In the genomic region with DNA sequence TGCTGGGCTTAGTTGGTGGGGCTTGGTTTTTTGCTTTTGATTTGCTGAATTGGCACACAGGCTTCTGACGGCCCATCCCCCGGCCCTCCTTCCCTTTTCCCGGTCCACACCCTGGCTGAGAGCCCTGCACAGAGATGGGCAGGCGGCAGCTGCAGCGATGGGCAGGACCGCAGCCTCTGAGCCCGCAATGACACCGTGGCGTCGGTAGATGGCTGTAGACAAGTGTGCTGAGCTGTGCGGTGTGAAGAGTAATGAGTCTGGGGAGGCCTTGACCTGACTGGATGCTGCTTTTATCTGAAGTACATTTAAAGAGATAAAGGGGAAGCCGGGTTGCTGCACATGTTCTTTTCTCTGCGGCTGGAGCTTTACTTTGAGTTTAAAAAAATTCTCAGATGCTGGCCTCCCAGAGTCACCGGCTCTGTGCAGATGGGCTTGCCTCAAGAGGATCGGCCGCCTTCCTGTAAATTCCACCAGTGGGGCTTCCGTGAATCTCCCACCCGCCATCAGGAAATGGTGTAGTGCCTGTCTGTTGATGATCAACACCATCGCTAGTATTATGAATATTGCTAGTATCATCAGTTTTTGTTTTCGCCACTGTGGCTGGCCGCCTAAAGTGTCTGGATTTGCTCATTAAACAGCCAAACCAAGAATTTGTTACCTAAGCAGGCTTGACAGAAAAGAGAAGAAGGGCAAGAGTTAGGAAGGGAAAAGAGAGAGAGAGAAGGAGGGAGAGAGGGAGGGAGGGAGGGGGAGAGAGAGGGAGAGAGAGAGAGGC, we compare ENCODE assay signal across 11 cellular contexts.
DNase-seq lines count a peak whose midpoint lies in the region; ATAC-seq and TF ChIP-seq lines count a peak whose summit lies in the region.
"Had no signal": no experiment of that assay in that cellular context is flagged by ENCODE, and none has a peak within 500 bp of the region (broad histone marks: within the 10 kb centered on the region; RNA-seq: fewer than 3 reads in every experiment).

No MANE protein-coding gene starts in this region.

- no peak overlapping the region for H3K27ac Mint-ChIP-seq in mesothelial cell of epicardium
- no peak overlapping the region for H3K27ac Mint-ChIP-seq in CD14-positive monocyte

- DNase-seq in COR-L47 (lab: John Stamatoyannopoulos, UW) (peak; percentile 53), NB4 (ENCODE audit: low read depth) (peak; percentile 1), amygdala (lab: John Stamatoyannopoulos, UW) (peak in 40 of 56 donors; percentile 1 to 53 (median 16)), mesothelial cell of epicardium (ENCODE audit: low spot score in 2 of 2, unreplicated experiment in 2 of 2) (peak; percentile 22 to 43), CD14-positive monocyte (ENCODE audit: low spot score) (no peak), coronary artery (ENCODE audit: low spot score) (no peak), epidermal melanocyte (ENCODE audit: insufficient read length, low spot score) (no peak)
- DNase-seq: activated T-cell treated with anti-CD3 and anti-CD28 coated beads for 4 hours; stimulated activated naive CD4-positive, alpha-beta T cell had no signal

- H3K9me3 Mint-ChIP-seq in mesothelial cell of epicardium (no peaks in the 10 kb centered on the region), CD14-positive monocyte (no peaks in the 10 kb centered on the region)

- H3K27me3 Mint-ChIP-seq in mesothelial cell of epicardium (ENCODE audit: low read depth) = peaks cover 62% of the 10 kb centered on the region
- peaks cover 7 to 14% (median 8%) of the 10 kb centered on the region in 3 donors for H3K27me3 Mint-ChIP-seq in CD14-positive monocyte (ENCODE audit: low read depth in 3 of 3)

- TF ChIP-seq CTCF in NB4 (IDR thresholded peaks at IDR 0.05; ENCODE audit: low read depth, low read length) (no peak), mesothelial cell of epicardium (IDR thresholded peaks at IDR 0.05; ENCODE audit: unreplicated experiment) (no peak), CD14-positive monocyte (IDR thresholded peaks at IDR 0.05) (no peak), coronary artery (IDR thresholded peaks at IDR 0.05) (no peak)

- H3K27ac ChIP-seq in coronary artery = no peak overlapping the region
- H3K27ac ChIP-seq: neutrophil had no signal

- H3K36me3 Mint-ChIP-seq in mesothelial cell of epicardium = no peaks in the 10 kb centered on the region
- no peaks in the 10 kb centered on the region for H3K36me3 Mint-ChIP-seq in CD14-positive monocyte

- no peak for TF ChIP-seq POLR2A in NB4 (IDR thresholded peaks at IDR 0.05; ENCODE audit: extremely low read depth, insufficient read length)

- intact Hi-C loops in CD14-positive monocyte (cut with micrococcal nuclease) = no loop called here

- no peak for ATAC-seq in GM19397 (IDR thresholded peaks at IDR 0.05; ENCODE audit: unreplicated experiment)

- H3K4me3 ChIP-seq in NB4 (ENCODE audit: low read depth, low read length) (no peak overlapping the region), coronary artery (no peak overlapping the region)

- H3K4me3 Mint-ChIP-seq in mesothelial cell of epicardium (no peak overlapping the region), CD14-positive monocyte (no peak overlapping the region)

- H3K4me1 Mint-ChIP-seq in mesothelial cell of epicardium (no peaks in the 10 kb centered on the region), CD14-positive monocyte (no peaks in the 10 kb centered on the region)

Comparison
In these comparisons a context has a peak if more than half of its experiments do, and no peak if none do; other contexts are left out.
1. DNase-seq: peak in COR-L47 (single experiment), NB4 (single experiment), amygdala (40 of 56) and mesothelial cell of epicardium (2 of 2); none in CD14-positive monocyte (single experiment), coronary artery (single experiment) and epidermal melanocyte (single experiment).